8 cellular contexts compared by ENCODE assay signal in the genomic region with DNA sequence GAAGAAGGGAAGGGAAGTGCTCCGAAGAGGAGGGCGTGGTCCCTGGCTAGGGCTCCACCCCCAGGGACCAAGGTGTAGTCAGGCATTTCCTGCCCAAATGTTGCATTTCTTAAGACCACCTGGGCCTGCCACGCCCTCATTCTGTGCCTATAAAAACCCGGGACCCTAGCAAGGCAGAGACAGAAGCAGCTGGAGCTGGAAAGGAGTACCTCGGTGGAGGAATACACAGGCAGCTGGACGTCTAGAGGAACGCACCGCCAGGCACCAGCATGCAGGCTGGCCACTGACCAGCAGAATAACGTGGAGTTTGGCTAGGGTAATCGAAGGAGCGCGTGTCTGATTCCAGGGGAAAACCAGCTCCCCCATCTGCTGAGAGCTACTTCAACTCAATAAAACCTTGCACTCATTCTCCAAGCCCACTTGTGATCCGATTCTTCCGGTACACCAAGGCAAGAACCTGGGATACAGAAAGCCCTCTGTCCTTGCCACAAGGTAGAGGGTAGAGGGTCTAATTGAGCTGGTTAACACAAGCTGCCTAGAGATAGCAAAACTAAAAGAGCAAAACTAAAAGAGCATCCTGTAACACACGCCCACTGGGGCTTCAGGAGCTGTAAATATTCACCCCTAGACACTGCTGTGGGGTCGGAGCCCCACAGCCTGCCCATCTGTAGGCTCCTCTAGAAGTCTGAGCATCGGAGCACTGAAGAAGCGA. TPM values are rescaled to one million over a fixed set of nuclear protein-coding genes. Genes with fewer than 3 reads are reported as not detected.
DNase-seq lines count a peak whose midpoint lies in the region; ATAC-seq and TF ChIP-seq lines count a peak whose summit lies in the region.

No MANE protein-coding gene starts in this region.

- H3K4me1 ChIP-seq in IMR-90 (ENCODE audit: control insufficient read depth, insufficient read depth, low read length) = no peaks in the 10 kb centered on the region
- no peaks in the 10 kb centered on the region for H3K4me1 ChIP-seq in esophagus (ENCODE audit: control insufficient read depth in 2 of 2, insufficient read depth in 2 of 2, low read length in 1 of 2)
- no peaks in the 10 kb centered on the region for H3K4me1 ChIP-seq in neural progenitor cell

- 0 out of 2 replicates have a peak, but pooled peaks cover 4% of the 10 kb centered on the region for H3K9me1 ChIP-seq in IMR-90 (ENCODE audit: insufficient read depth, low read length)

- peaks cover 10% of the 10 kb centered on the region for H3K4me1 Mint-ChIP-seq in T-helper 2 cell treated with Interferon-gamma antibody and Interleukin-4, amounts not matched to agents 5 μg/mL and 100 μg/mL, for 36 hours (ENCODE audit: low read depth)
- no peaks in the 10 kb centered on the region for H3K4me1 Mint-ChIP-seq in neural progenitor cell

- no peak overlapping the region for H3K9ac ChIP-seq in IMR-90 (ENCODE audit: low read depth, low read length)
- H3K9ac ChIP-seq in neural progenitor cell = no peak overlapping the region

- H3K36me3 Mint-ChIP-seq in T-helper 2 cell treated with Interferon-gamma antibody and Interleukin-4, amounts not matched to agents 5 μg/mL and 100 μg/mL, for 36 hours (ENCODE audit: low read depth) = no peaks in the 10 kb centered on the region
- no peaks in the 10 kb centered on the region for H3K36me3 Mint-ChIP-seq in neural progenitor cell

- H3K56ac ChIP-seq in IMR-90 (ENCODE audit: extremely low read depth, insufficient read depth, low read length) = no peak overlapping the region; the same call in 1 of the 2 replicates

- CTCF ChIA-PET in IMR-90 (lab: Yijun Ruan, JAX) = interaction anchor here (1.0 kb wide), 1 partner anchor 15 kb away, joined by 12 read pairs; no protein-coding TSS in a partner anchor

- no peak overlapping the region for H2BK20ac ChIP-seq in IMR-90 (ENCODE audit: low read depth, low read length)

- H3K4me2 ChIP-seq in IMR-90 (ENCODE audit: low read depth, low read length) = no peak overlapping the region
- no peak overlapping the region for H3K4me2 ChIP-seq in neural progenitor cell

- H3K36me3 ChIP-seq in IMR-90 (ENCODE audit: control insufficient read depth, insufficient read depth, low read length) (no peaks in the 10 kb centered on the region), esophagus (ENCODE audit: control insufficient read depth in 2 of 2, insufficient read depth in 2 of 2, low read length in 1 of 2) (no peaks in the 10 kb centered on the region), neural progenitor cell (no peaks in the 10 kb centered on the region)

- no peak; the same call in 1 of the 2 replicates for ATAC-seq in IMR-90 (ENCODE audit: low read depth)
- no peak for ATAC-seq in HG03108 (IDR thresholded peaks at IDR 0.05; ENCODE audit: unreplicated experiment)
- ATAC-seq in GM21529 (IDR thresholded peaks at IDR 0.05; ENCODE audit: unreplicated experiment) = no peak

- no peak overlapping the region; the same call in 1 of the 2 replicates for H3K4ac ChIP-seq in IMR-90 (ENCODE audit: low read depth, low read length)

- POLR2A ChIA-PET in IMR-90 (lab: Charles Lee; ENCODE audit: unreplicated experiment) = no interaction called here

- no peak for TF ChIP-seq POLR2A in IMR-90 (IDR thresholded peaks at IDR 0.05; ENCODE audit: low read depth, low read length)

- peak overlapping the region; percentile 72 for H3K4me3 Mint-ChIP-seq in T-helper 2 cell treated with Interferon-gamma antibody and Interleukin-4, amounts not matched to agents 5 μg/mL and 100 μg/mL, for 36 hours
- H3K4me3 Mint-ChIP-seq in neural progenitor cell = no peak overlapping the region

- no peaks in the 10 kb centered on the region for H3K79me2 ChIP-seq in neural progenitor cell (ENCODE audit: low read depth)

- H3K4me3 ChIP-seq in IMR-90 (ENCODE audit: insufficient read depth, low read depth, low read length) = no peak overlapping the region
- peak overlapping the region; percentile 29 for H3K4me3 ChIP-seq in esophagus (ENCODE audit: low read depth in 1 of 2, low read length in 2 of 2)
- H3K4me3 ChIP-seq in neural progenitor cell = peak overlapping the region; percentile 24

- no peak overlapping the region for H2BK5ac ChIP-seq in IMR-90 (ENCODE audit: low read depth, low read length, poor library complexity, severe bottlenecking)

- no peaks in the 10 kb centered on the region for H3K27me3 ChIP-seq in IMR-90 (ENCODE audit: control insufficient read depth, insufficient read depth, low read length)
- H3K27me3 ChIP-seq in esophagus (ENCODE audit: control insufficient read depth in 1 of 2, insufficient read depth in 2 of 2, low read length in 2 of 2) = no peaks in the 10 kb centered on the region
- no peaks in the 10 kb centered on the region for H3K27me3 ChIP-seq in neural progenitor cell

- H4K20me1 ChIP-seq in IMR-90 (ENCODE audit: insufficient read depth, low read length) (no peaks in the 10 kb centered on the region), neural progenitor cell (ENCODE audit: low read depth) (no peaks in the 10 kb centered on the region)

- peak overlapping the region; percentile 60 for H3K27ac Mint-ChIP-seq in T-helper 2 cell treated with Interferon-gamma antibody and Interleukin-4, amounts not matched to agents 5 μg/mL and 100 μg/mL, for 36 hours
- H3K27ac Mint-ChIP-seq in neural progenitor cell = no peak overlapping the region

- H3K9me3 ChIP-seq in IMR-90 (ENCODE audit: control insufficient read depth, insufficient read depth, low read length) (no peaks in the 10 kb centered on the region), esophagus (ENCODE audit: control insufficient read depth in 2 of 2, insufficient read depth in 1 of 2, low read depth in 1 of 2, low read length in 1 of 2) (no peaks in the 10 kb centered on the region), neural progenitor cell (ENCODE audit: low read depth) (no peaks in the 10 kb centered on the region)

- no peak overlapping the region for H2AK5ac ChIP-seq in IMR-90 (ENCODE audit: low read depth, low read length)

- no TSS peak for BruUV-seq in IMR-90 (replicated peaks; lab: Mats Ljungman, UMichigan)

- TF ChIP-seq CTCF in IMR-90 (conservative IDR thresholded peaks at IDR 0.05; ENCODE audit: low read depth, low read length) (no peak), neural progenitor cell (IDR thresholded peaks at IDR 0.05) (no peak)

- H4K8ac ChIP-seq in IMR-90 (ENCODE audit: low read depth in 2 of 2, low read length in 2 of 2) = no peak overlapping the region; a peak in 1 of 4 replicates

- H3K27ac ChIP-seq in IMR-90 (ENCODE audit: insufficient read depth, low read length) = no peak overlapping the region
- H3K27ac ChIP-seq in esophagus (ENCODE audit: low read depth in 2 of 2, low read length in 1 of 2) = no peak overlapping the region
- H3K27ac ChIP-seq in neural progenitor cell = no peak overlapping the region

- H3K23ac ChIP-seq in IMR-90 (ENCODE audit: low read depth, low read length) = no peak overlapping the region

- H3K27me3 Mint-ChIP-seq in T-helper 2 cell treated with Interferon-gamma antibody and Interleukin-4, amounts not matched to agents 5 μg/mL and 100 μg/mL, for 36 hours (ENCODE audit: low read depth) = peaks cover 15% of the 10 kb centered on the region
- no peaks in the 10 kb centered on the region for H3K27me3 Mint-ChIP-seq in neural progenitor cell (ENCODE audit: insufficient read depth, low read depth)

- no peak overlapping the region for H4K5ac ChIP-seq in IMR-90 (ENCODE audit: low read depth, low read length)

- dilution Hi-C loops in IMR-90 (cut with HindIII; ENCODE audit: low sequenced_read_pairs, unreplicated experiment) = no loop called here

- H4K91ac ChIP-seq in IMR-90 (ENCODE audit: insufficient read depth, low read depth, low read length) = no peak overlapping the region

- H2AK9ac ChIP-seq in IMR-90 (replicated peaks; ENCODE audit: low read depth, low read length, poor library complexity) = no peak overlapping the region

- H3F3A ChIP-seq in neural progenitor cell (ENCODE audit: low read depth) = peaks cover 9% of the 10 kb centered on the region

- WGBS in IMR-90 (ENCODE audit: extremely low coverage in 2 of 2, insufficient read length in 1 of 2), 2 experiments = 62% methylated on average over 8 of the region's 18 CpGs; no CpG with 5 or more reads in 1 of the 2 experiments
- WGBS in esophagus, 2 donors = 49 to 54% methylated on average over 18 of the region's 18 CpGs

- in situ Hi-C loops in IMR-90 (cut with MboI; ENCODE audit: low sequenced_read_pairs) = no loop called here

- H2AFZ ChIP-seq in IMR-90 (replicated peaks; ENCODE audit: low read length, poor library complexity) = peak overlapping the region; percentile 85
- H2AFZ ChIP-seq in neural progenitor cell (replicated peaks) = peak overlapping the region; percentile 96

- H3K9me3 Mint-ChIP-seq in T-helper 2 cell treated with Interferon-gamma antibody and Interleukin-4, amounts not matched to agents 5 μg/mL and 100 μg/mL, for 36 hours = no peaks in the 10 kb centered on the region
- no peaks in the 10 kb centered on the region for H3K9me3 Mint-ChIP-seq in neural progenitor cell

- H3K79me1 ChIP-seq in IMR-90 (ENCODE audit: low read depth in 1 of 2, low read length in 2 of 2) = no peaks in the 10 kb centered on the region

- H2BK15ac ChIP-seq in IMR-90 (ENCODE audit: low read depth, low read length) = no peak overlapping the region

- H3K14ac ChIP-seq in IMR-90 (replicated peaks; ENCODE audit: low read depth, low read length) = no peak overlapping the region; the same call in 1 of the 2 replicates

- no peak overlapping the region for H3K18ac ChIP-seq in IMR-90 (ENCODE audit: low read depth, low read length)

- TF ChIP-seq RAD21 in IMR-90 (IDR thresholded peaks at IDR 0.05; ENCODE audit: low read length) = no peak

- H2BK120ac ChIP-seq in IMR-90 (ENCODE audit: low read depth, low read length) = no peak overlapping the region; the same call in 1 of the 2 replicates

- intact Hi-C loops in IMR-90 (cut with micrococcal nuclease) = no loop called here

- no peak for DNase-seq in IMR-90
- DNase-seq in T-helper 2 cell treated with Interferon-gamma antibody and Interleukin-4, amounts not matched to agents 5 μg/mL and 100 μg/mL, for 36 hours (ENCODE audit: low spot score) = no peak
- DNase-seq in neural progenitor cell (ENCODE audit: low spot score) = peak; percentile 16
- no peak for DNase-seq in dedifferentiated amniotic fluid mesenchymal stem cell (ENCODE audit: extremely low spot score)
- no peak for DNase-seq in NCI-H2081 treated with DMSO at 0.1 percent for 48 hours (lab: John Stamatoyannopoulos, UW)

TF ChIP-seq in IMR-90, 13 proteins besides CTCF, POLR2A, EP300 and RAD21 (continues in another document):
- TF ChIP-seq MAZ (IDR thresholded peaks at IDR 0.05; ENCODE audit: borderline replicate concordance, low read depth, low read length) (no peak), MXI1 (IDR thresholded peaks at IDR 0.05; ENCODE audit: borderline replicate concordance, low read depth, low read length) (no peak), CHD1 (IDR thresholded peaks at IDR 0.05; ENCODE audit: low read depth, low read length) (no peak)

RNA-seq across cellular contexts. Expression of a gene that starts 21.0 kb away (rescaled TPM):
- total RNA-seq in IMR-90 (2012; rRNA removed) = 151 and 187 TPM in 2 replicates
- 75.1 and 106 TPM in 2 replicates for polyA plus RNA-seq in IMR-90 (2012; rRNA removed)
- polyA plus RNA-seq in IMR-90 (2012; cell fraction: cytosol; rRNA removed) = 12.7 and 19.1 TPM in 2 replicates
- 2.4 and 28.7 TPM in 2 replicates for polyA plus RNA-seq in IMR-90 (2012; cell fraction: nucleus; rRNA removed; ENCODE audit: low replicate concordance)
- 10 to 100 TPM in 1 of 2 donors, 1 to 10 TPM in 1; 7.9 to 14.4 TPM for polyA plus RNA-seq in esophagus
- total RNA-seq in neural progenitor cell (ENCODE audit: low replicate concordance) = 24.5 and 105 TPM in 2 replicates
